Comparison of ENCODE assay signal across 1 cellular context in genomic region chr10:20256969-20257368, GRCh38.
TF ChIP-seq lines count a peak whose summit lies in the region.

No MANE protein-coding gene starts in this region.

TF ChIP-seq in GM23338, 12 proteins besides CTCF, POLR2A, EP300 and RAD21 (continued from another document):
- TF ChIP-seq ZNF462 (CRISPR knock-in tag; IDR thresholded peaks at IDR 0.05), result no peak
TF ChIP-seq in GM23338: peak in this region for 0.
